In the genomic region with DNA sequence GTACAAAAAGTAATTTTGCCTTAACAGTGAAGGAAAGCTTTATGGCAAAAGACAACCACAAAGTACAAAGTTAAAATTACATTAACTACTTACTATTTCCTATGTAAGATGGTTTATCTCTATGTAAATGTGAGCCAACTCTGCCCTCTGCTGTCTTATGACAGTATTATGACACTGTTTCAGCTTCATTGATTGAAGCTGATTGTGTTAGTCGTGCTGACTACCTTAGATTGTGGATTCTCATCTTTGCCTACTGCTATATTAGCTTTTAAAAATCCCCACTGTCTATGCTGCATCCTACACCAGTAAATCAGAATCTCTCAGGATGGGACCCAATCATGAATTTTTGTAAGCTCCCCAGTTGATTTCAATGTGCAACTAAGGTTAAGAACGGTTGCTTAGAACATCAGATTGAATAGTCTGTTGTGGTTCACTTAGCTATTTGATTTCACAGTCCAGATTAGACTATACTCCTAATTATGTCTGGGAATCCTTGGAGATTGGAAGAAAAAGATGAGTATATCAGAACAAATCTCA, we compare ENCODE assay signal across 8 cellular contexts. TPM values are rescaled to one million over a fixed set of nuclear protein-coding genes. Genes with fewer than 3 reads are reported as not detected.
DNase-seq lines count a peak whose midpoint lies in the region; ATAC-seq lines count a peak whose summit lies in the region.

No MANE protein-coding gene starts in this region.

- H3K36me3 Mint-ChIP-seq in activated CD4-positive, alpha-beta memory T cell treated with anti-CD3 and anti-CD28 coated beads, Interleukin-2, amount 10 ng/mL, durations not matched to agents 7 days and 5 days (ENCODE audit: low read depth): no peaks in the 10 kb centered on the region
- no peaks in the 10 kb centered on the region for H3K36me3 Mint-ChIP-seq in activated CD4-positive, alpha-beta memory T cell treated with anti-CD3 and anti-CD28 coated beads for 36 hours

- H3K27me3 Mint-ChIP-seq in activated CD4-positive, alpha-beta memory T cell treated with anti-CD3 and anti-CD28 coated beads, Interleukin-2, amount 10 ng/mL, durations not matched to agents 7 days and 5 days: peaks cover 22% of the 10 kb centered on the region
- no peaks in the 10 kb centered on the region for H3K27me3 Mint-ChIP-seq in activated CD4-positive, alpha-beta memory T cell treated with anti-CD3 and anti-CD28 coated beads for 36 hours

- no peaks in the 10 kb centered on the region for H3K4me1 Mint-ChIP-seq in activated CD4-positive, alpha-beta memory T cell treated with anti-CD3 and anti-CD28 coated beads, Interleukin-2, amount 10 ng/mL, durations not matched to agents 7 days and 5 days
- no peaks in the 10 kb centered on the region for H3K4me1 Mint-ChIP-seq in activated CD4-positive, alpha-beta memory T cell treated with anti-CD3 and anti-CD28 coated beads for 36 hours (ENCODE audit: low read depth)

- CTCF ChIA-PET in activated CD4-positive, alpha-beta memory T cell treated with anti-CD3 and anti-CD28 coated beads, Interleukin-2, amount 10 ng/mL, durations not matched to agents 7 days and 5 days (lab: Charles Lee): interaction anchor here (0.6 to 5.8 kb wide), 54 partner anchors 9 to 548 kb away, joined by 3 to 77 read pairs (median 4); a partner anchor contains a TSS
- CTCF ChIA-PET in activated CD4-positive, alpha-beta memory T cell treated with anti-CD3 and anti-CD28 coated beads for 36 hours (lab: Charles Lee): interaction anchor here (0.6 to 8.2 kb wide), 69 partner anchors 9 to 427 kb away, joined by 3 to 288 read pairs (median 4); a partner anchor contains a TSS

- ATAC-seq in HG02678 (IDR thresholded peaks at IDR 0.05; ENCODE audit: unreplicated experiment) (peak; percentile 69), GM18858 (IDR thresholded peaks at IDR 0.05; ENCODE audit: unreplicated experiment) (no peak)
- ATAC-seq in stimulated activated naive CD8-positive, alpha-beta T cell treated with anti-CD3 and anti-CD28 coated beads, Interleukin-15, Interleukin-2, amounts not matched to agents 100 U/mL and 50 U/mL, for 24 hours: peak; percentile 63

- peak; percentile 32 for DNase-seq in activated CD4-positive, alpha-beta memory T cell treated with anti-CD3 and anti-CD28 coated beads, Interleukin-2, amount 10 ng/mL, durations not matched to agents 7 days and 5 days
- DNase-seq in activated CD4-positive, alpha-beta memory T cell treated with anti-CD3 and anti-CD28 coated beads for 36 hours: no peak
- peak; percentile 79 to 91 for DNase-seq in NCI-H524 (lab: John Stamatoyannopoulos, UW)
- DNase-seq in astrocyte of the hippocampus (ENCODE audit: low read depth, low spot score): peak; percentile 71
- peak; percentile 47 for DNase-seq in iPS-NIHi7 (ENCODE audit: extremely low spot score)
- DNase-seq in stimulated activated naive CD8-positive, alpha-beta T cell treated with anti-CD3 and anti-CD28 coated beads, Interleukin-15, Interleukin-2, amounts not matched to agents 100 U/mL and 50 U/mL, for 24 hours: peak; percentile 14

- H3K9me3 Mint-ChIP-seq in activated CD4-positive, alpha-beta memory T cell treated with anti-CD3 and anti-CD28 coated beads, Interleukin-2, amount 10 ng/mL, durations not matched to agents 7 days and 5 days: no peaks in the 10 kb centered on the region
- H3K9me3 Mint-ChIP-seq in activated CD4-positive, alpha-beta memory T cell treated with anti-CD3 and anti-CD28 coated beads for 36 hours: no peaks in the 10 kb centered on the region

- intact Hi-C loops in activated CD4-positive, alpha-beta memory T cell treated with anti-CD3 and anti-CD28 coated beads for 36 hours (cut with micrococcal nuclease): loop anchor here (5.0 kb wide), 3 partner anchors 70 to 220 kb away; no protein-coding TSS in a partner anchor

- H3K27ac Mint-ChIP-seq in activated CD4-positive, alpha-beta memory T cell treated with anti-CD3 and anti-CD28 coated beads, Interleukin-2, amount 10 ng/mL, durations not matched to agents 7 days and 5 days: no peak overlapping the region
- H3K27ac Mint-ChIP-seq in activated CD4-positive, alpha-beta memory T cell treated with anti-CD3 and anti-CD28 coated beads for 36 hours: no peak overlapping the region

- H3K4me3 Mint-ChIP-seq in activated CD4-positive, alpha-beta memory T cell treated with anti-CD3 and anti-CD28 coated beads, Interleukin-2, amount 10 ng/mL, durations not matched to agents 7 days and 5 days: no peak overlapping the region
- no peak overlapping the region for H3K4me3 Mint-ChIP-seq in activated CD4-positive, alpha-beta memory T cell treated with anti-CD3 and anti-CD28 coated beads for 36 hours

- POLR2A ChIA-PET in activated CD4-positive, alpha-beta memory T cell treated with anti-CD3 and anti-CD28 coated beads, Interleukin-2, amount 10 ng/mL, durations not matched to agents 7 days and 5 days (lab: Charles Lee): interaction anchor here (0.7 to 1.2 kb wide), 5 partner anchors 9 to 223 kb away, joined by 3 to 5 read pairs (median 3); a partner anchor contains a TSS
- POLR2A ChIA-PET in activated CD4-positive, alpha-beta memory T cell treated with anti-CD3 and anti-CD28 coated beads for 36 hours (lab: Charles Lee): interaction anchor here (0.8 to 2.1 kb wide), 2 partner anchors 56 to 69 kb away, joined by 3 to 7 read pairs; no protein-coding TSS in a partner anchor

RNA-seq across cellular contexts. Expression of a gene that starts 12.2 kb away (rescaled TPM):
- total RNA-seq in activated CD4-positive, alpha-beta memory T cell treated with anti-CD3 and anti-CD28 coated beads, Interleukin-2, amount 10 ng/mL, durations not matched to agents 7 days and 5 days: under 1 TPM; 0.08 to 0.10 TPM
- total RNA-seq in activated CD4-positive, alpha-beta memory T cell treated with anti-CD3 and anti-CD28 coated beads for 36 hours: under 1 TPM; 0.57 to 0.70 TPM

RNA-seq across cellular contexts. Expression of a gene that starts 22.3 kb away (rescaled TPM):
- total RNA-seq in activated CD4-positive, alpha-beta memory T cell treated with anti-CD3 and anti-CD28 coated beads, Interleukin-2, amount 10 ng/mL, durations not matched to agents 7 days and 5 days: 10 to 100 TPM; 80.6 to 91.1 TPM
- 10 to 100 TPM; 61.7 to 62.6 TPM for total RNA-seq in activated CD4-positive, alpha-beta memory T cell treated with anti-CD3 and anti-CD28 coated beads for 36 hours

RNA-seq across cellular contexts. Expression of a gene that starts 50.6 kb away (rescaled TPM):
- total RNA-seq in activated CD4-positive, alpha-beta memory T cell treated with anti-CD3 and anti-CD28 coated beads, Interleukin-2, amount 10 ng/mL, durations not matched to agents 7 days and 5 days: not detected
- total RNA-seq in activated CD4-positive, alpha-beta memory T cell treated with anti-CD3 and anti-CD28 coated beads for 36 hours: not detected
